1 cellular context compared by ENCODE assay signal in the genomic region with DNA sequence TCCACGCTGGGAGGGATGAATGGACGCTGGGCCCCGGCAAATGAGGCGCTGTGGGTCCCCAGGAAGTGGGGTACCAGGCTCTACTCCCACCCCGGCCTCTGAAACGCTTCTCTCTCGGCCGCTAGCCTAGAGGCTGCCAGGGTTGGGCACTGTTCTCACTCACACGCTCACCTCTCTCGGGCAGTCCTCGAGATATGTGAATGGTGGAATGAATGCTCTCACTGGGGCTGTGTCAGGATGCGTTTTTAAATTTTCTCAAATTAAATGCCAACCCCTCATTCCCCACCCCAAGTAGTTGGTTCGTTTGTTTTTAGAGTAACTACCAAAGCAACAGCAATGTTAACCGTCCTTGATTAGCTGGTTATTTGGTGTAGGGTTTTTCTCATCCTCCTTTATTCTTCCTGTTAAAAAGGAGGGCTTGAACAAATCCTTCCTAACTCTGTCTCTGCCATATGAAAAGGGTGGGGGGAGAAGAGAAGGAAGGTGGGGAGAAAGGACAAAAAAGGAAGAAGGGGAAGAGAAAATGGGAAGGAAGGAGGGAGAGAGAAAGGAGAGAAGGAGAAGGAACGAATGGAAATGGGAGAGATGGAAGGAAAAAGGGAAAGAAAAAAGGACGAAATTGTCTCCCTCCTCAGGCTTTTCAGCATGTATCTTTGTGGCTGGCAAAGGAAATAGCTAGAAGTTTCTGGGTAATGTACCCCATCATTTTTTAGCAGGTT.
TF ChIP-seq lines count a peak whose summit lies in the region.

No MANE protein-coding gene starts in this region.

TF ChIP-seq in H1, 55 proteins besides CTCF, POLR2A, EP300 and RAD21 (continued from another document):
- TF ChIP-seq POLR2AphosphoS5 (IDR thresholded peaks at IDR 0.05; ENCODE audit: low read depth, low read length) (no peak), ATF3 (IDR thresholded peaks at IDR 0.05; ENCODE audit: insufficient read depth, low read depth, low read length) (no peak), SUZ12 (IDR thresholded peaks at IDR 0.05; ENCODE audit: low read length) (peak; percentile 76; the same call in 1 of the 2 replicates), TEAD4 (IDR thresholded peaks at IDR 0.05; ENCODE audit: low read depth, low read length) (no peak), ATF2 (IDR thresholded peaks at IDR 0.05; ENCODE audit: low read length) (no peak), SAP30 (IDR thresholded peaks at IDR 0.05; ENCODE audit: insufficient read depth, insufficient replicate concordance, low read length) (no peak), BACH1 (IDR thresholded peaks at IDR 0.05; ENCODE audit: low read length) (no peak), RBBP5 (IDR thresholded peaks at IDR 0.05; ENCODE audit: borderline replicate concordance, low read depth, low read length) (0 out of 2 replicates have a peak, but pooled peaks have one; percentile 11), SIX5 (IDR thresholded peaks at IDR 0.05; ENCODE audit: low read depth, low read length) (no peak), SIN3A (conservative IDR thresholded peaks at IDR 0.05 in 1 of 2, IDR thresholded peaks at IDR 0.05 in 1 of 2; ENCODE audit: low read depth in 1 of 2, low read length in 2 of 2) (no peak), RNF2 (IDR thresholded peaks at IDR 0.05; ENCODE audit: borderline replicate concordance, low read depth, low read length, missing control alignments, poor library complexity, severe bottlenecking) (peak; percentile 39)
- TF ChIP-seq, protein P1, sequence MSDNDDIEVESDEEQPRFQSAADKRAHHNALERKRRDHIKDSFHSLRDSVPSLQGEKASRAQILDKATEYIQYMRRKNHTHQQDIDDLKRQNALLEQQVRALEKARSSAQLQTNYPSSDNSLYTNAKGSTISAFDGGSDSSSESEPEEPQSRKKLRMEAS (IDR thresholded peaks at IDR 0.05) = no peak
